In genomic region chr1:234393190-234393589, GRCh38 we compare ENCODE assay signal across 16 cellular contexts. TPM values are rescaled to one million over a fixed set of nuclear protein-coding genes. Genes with fewer than 3 reads are reported as not detected.
DNase-seq lines count a peak whose midpoint lies in the region; ATAC-seq and TF ChIP-seq lines count a peak whose summit lies in the region.
"Had no signal": no experiment of that assay in that cellular context is flagged by ENCODE, and none has a peak within 500 bp of the region (broad histone marks: within the 10 kb centered on the region; RNA-seq: fewer than 3 reads in every experiment).

No MANE protein-coding gene starts in this region.

- no peaks in the 10 kb centered on the region for H3K79me2 ChIP-seq in OCI-LY7 (ENCODE audit: insufficient read depth, low read depth, low read length)

- no peak for ATAC-seq in GM18868 (IDR thresholded peaks at IDR 0.05; ENCODE audit: unreplicated experiment)
- ATAC-seq in activated CD8-positive, alpha-beta T cell treated with anti-CD3 and anti-CD28 coated beads, Interleukin-2, amount 10 ng/mL, durations not matched to agents 7 days and 5 days = no peak
- ATAC-seq in GM18909 (IDR thresholded peaks at IDR 0.05; ENCODE audit: poor library complexity, unreplicated experiment) = no peak
- ATAC-seq: Right ventricle myocardium inferior had no signal

- no peak for TF ChIP-seq EP300 in esophagus muscularis mucosa (IDR thresholded peaks at IDR 0.05)

- H3K27ac Mint-ChIP-seq in activated naive CD4-positive, alpha-beta T cell treated with anti-CD3 and anti-CD28 coated beads, Interleukin-2, amount 10 ng/mL, durations not matched to agents 7 days and 5 days = peak overlapping the region; percentile 54
- H3K27ac Mint-ChIP-seq in activated CD8-positive, alpha-beta T cell treated with anti-CD3 and anti-CD28 coated beads, Interleukin-2, amount 10 ng/mL, durations not matched to agents 7 days and 5 days = no peak overlapping the region
- H3K27ac Mint-ChIP-seq: IgD-negative memory B cell had no signal

- H3K4me3 ChIP-seq in GM06990 (replicated peaks; ENCODE audit: low read depth, low read length) = no peak overlapping the region
- H3K4me3 ChIP-seq in OCI-LY7 (ENCODE audit: low read depth, low read length, poor library complexity, severe bottlenecking) = no peak overlapping the region
- no peak overlapping the region for H3K4me3 ChIP-seq in esophagus muscularis mucosa
- H3K4me3 ChIP-seq: PC-9 had no signal

- peaks cover 11% of the 10 kb centered on the region for H3K4me1 Mint-ChIP-seq in activated naive CD4-positive, alpha-beta T cell treated with anti-CD3 and anti-CD28 coated beads, Interleukin-2, amount 10 ng/mL, durations not matched to agents 7 days and 5 days
- H3K4me1 Mint-ChIP-seq in activated CD8-positive, alpha-beta T cell treated with anti-CD3 and anti-CD28 coated beads, Interleukin-2, amount 10 ng/mL, durations not matched to agents 7 days and 5 days (ENCODE audit: low read depth) = peaks cover 4% of the 10 kb centered on the region

- H3K9me3 Mint-ChIP-seq in activated naive CD4-positive, alpha-beta T cell treated with anti-CD3 and anti-CD28 coated beads, Interleukin-2, amount 10 ng/mL, durations not matched to agents 7 days and 5 days = no peaks in the 10 kb centered on the region
- no peaks in the 10 kb centered on the region for H3K9me3 Mint-ChIP-seq in activated CD8-positive, alpha-beta T cell treated with anti-CD3 and anti-CD28 coated beads, Interleukin-2, amount 10 ng/mL, durations not matched to agents 7 days and 5 days (ENCODE audit: insufficient read depth)
- H3K9me3 Mint-ChIP-seq: IgD-negative memory B cell had no signal

- H3K36me3 ChIP-seq in GM06990 (ENCODE audit: control insufficient read depth, insufficient read depth, low read length) (peaks cover 6% of the 10 kb centered on the region), OCI-LY7 (ENCODE audit: insufficient read depth, low read length) (peaks cover 52% of the 10 kb centered on the region), esophagus muscularis mucosa (peaks cover 12 to 42% (median 23%) of the 10 kb centered on the region in 4 donors)

- 88% methylated on average over 6 of the region's 6 CpGs for WGBS in esophagus muscularis mucosa

- H3K27me3 ChIP-seq in GM06990 (replicated peaks; ENCODE audit: control insufficient read depth, insufficient read depth, low read length) (no peaks in the 10 kb centered on the region), esophagus muscularis mucosa (no peaks in the 10 kb centered on the region)

- CTCF ChIA-PET in activated naive CD4-positive, alpha-beta T cell treated with anti-CD3 and anti-CD28 coated beads, Interleukin-2, amount 10 ng/mL, durations not matched to agents 7 days and 5 days (lab: Charles Lee) = interaction anchor here (0.7 to 2.2 kb wide), 6 partner anchors 16 to 94 kb away, joined by 3 to 11 read pairs (median 4); no protein-coding TSS in a partner anchor
- CTCF ChIA-PET in OCI-LY7 (lab: Charles Lee; ENCODE audit: unreplicated experiment) = interaction anchor here (0.6 kb wide), 1 partner anchor 78 kb away, joined by 3 read pairs; no protein-coding TSS in a partner anchor
- CTCF ChIA-PET in activated CD8-positive, alpha-beta T cell treated with anti-CD3 and anti-CD28 coated beads, Interleukin-2, amount 10 ng/mL, durations not matched to agents 7 days and 5 days (lab: Charles Lee) = interaction anchor here (1.9 kb wide), 1 partner anchor 94 kb away, joined by 4 read pairs; no protein-coding TSS in a partner anchor

- no peak overlapping the region for H3K4me2 ChIP-seq in OCI-LY7 (ENCODE audit: low read length)
- H3K4me2 ChIP-seq: PC-9 had no signal

- DNase-seq in activated naive CD4-positive, alpha-beta T cell treated with anti-CD3 and anti-CD28 coated beads, Interleukin-2, amount 10 ng/mL, durations not matched to agents 7 days and 5 days = peak; percentile 25
- no peak for DNase-seq in activated naive CD4-positive, alpha-beta T cell (lab: John Stamatoyannopoulos, UW)
- DNase-seq in GM06990 (ENCODE audit: extremely low read depth, insufficient read length) (no peak), OCI-LY7 (ENCODE audit: low spot score) (no peak), esophagus muscularis mucosa (ENCODE audit: extremely low spot score) (peak; percentile 42)
- no peak for DNase-seq in activated CD8-positive, alpha-beta T cell treated with anti-CD3 and anti-CD28 coated beads, Interleukin-2, amount 10 ng/mL, durations not matched to agents 7 days and 5 days
- DNase-seq: NCI-H1048; NCI-H146; NCI-H226; NCI-H526; NK-92 treated with Interleukin-12 subunit alpha and Interleukin-12 subunit beta, amount 100 ng/mL, for 24 hours; PC-9 had no signal

- POLR2A ChIA-PET in OCI-LY7 (lab: Charles Lee) = interaction anchor here (0.6 to 0.8 kb wide), 4 partner anchors 9 to 608 kb away, joined by 3 to 8 read pairs (median 3); no protein-coding TSS in a partner anchor
- POLR2A ChIA-PET in activated CD8-positive, alpha-beta T cell treated with anti-CD3 and anti-CD28 coated beads, Interleukin-2, amount 10 ng/mL, durations not matched to agents 7 days and 5 days (lab: Charles Lee) = no interaction called here

- H3K9me2 ChIP-seq in OCI-LY7 (ENCODE audit: insufficient read depth, low read length) = no peaks in the 10 kb centered on the region

- no peak overlapping the region for H3K27ac ChIP-seq in OCI-LY7 (ENCODE audit: low read depth, low read length, poor library complexity, severe bottlenecking)
- no peak overlapping the region for H3K27ac ChIP-seq in esophagus muscularis mucosa (replicated peaks in 1 of 4)
- H3K27ac ChIP-seq: PC-9 had no signal

- peak; percentile 11 for TF ChIP-seq CTCF in GM06990 (IDR thresholded peaks at IDR 0.05; ENCODE audit: insufficient read depth, low read length, poor library complexity, severe bottlenecking)
- TF ChIP-seq CTCF in OCI-LY7 (conservative IDR thresholded peaks at IDR 0.05; ENCODE audit: low read length) = peak; percentile 39; the same call in 1 of the 2 replicates
- TF ChIP-seq CTCF in esophagus muscularis mucosa (IDR thresholded peaks at IDR 0.05) = no peak

- no TSS peak for BruUV-seq in OCI-LY7 (replicated peaks; lab: Mats Ljungman, UMichigan)

- no peak overlapping the region for H3K4me3 Mint-ChIP-seq in activated naive CD4-positive, alpha-beta T cell treated with anti-CD3 and anti-CD28 coated beads, Interleukin-2, amount 10 ng/mL, durations not matched to agents 7 days and 5 days
- no peak overlapping the region for H3K4me3 Mint-ChIP-seq in activated CD8-positive, alpha-beta T cell treated with anti-CD3 and anti-CD28 coated beads, Interleukin-2, amount 10 ng/mL, durations not matched to agents 7 days and 5 days
- H3K4me3 Mint-ChIP-seq: IgD-negative memory B cell had no signal

- no peaks in the 10 kb centered on the region for H4K20me1 ChIP-seq in OCI-LY7 (ENCODE audit: insufficient read depth, low read length)

- no peaks in the 10 kb centered on the region for H3K27me3 Mint-ChIP-seq in activated naive CD4-positive, alpha-beta T cell treated with anti-CD3 and anti-CD28 coated beads, Interleukin-2, amount 10 ng/mL, durations not matched to agents 7 days and 5 days
- H3K27me3 Mint-ChIP-seq in activated CD8-positive, alpha-beta T cell treated with anti-CD3 and anti-CD28 coated beads, Interleukin-2, amount 10 ng/mL, durations not matched to agents 7 days and 5 days (ENCODE audit: low read depth) = no peaks in the 10 kb centered on the region
- H3K27me3 Mint-ChIP-seq: IgD-negative memory B cell had no signal

- no peaks in the 10 kb centered on the region for H3K9me3 ChIP-seq in OCI-LY7 (ENCODE audit: low read length)
- H3K9me3 ChIP-seq in esophagus muscularis mucosa = no peaks in the 10 kb centered on the region

- no peak for TF ChIP-seq POLR2A in esophagus muscularis mucosa (IDR thresholded peaks at IDR 0.05; ENCODE audit: low read depth)

- intact Hi-C loops in OCI-LY7 (cut with micrococcal nuclease; ENCODE audit: unreplicated experiment) = no loop called here
- intact Hi-C loops in esophagus muscularis mucosa (cut with DNase I) = no loop called here

- no peak overlapping the region for H2AFZ ChIP-seq in OCI-LY7 (ENCODE audit: low read length)
- H2AFZ ChIP-seq: PC-9 had no signal

- no peaks in the 10 kb centered on the region for H3K4me1 ChIP-seq in OCI-LY7 (ENCODE audit: insufficient read depth, low read length, poor library complexity, severe bottlenecking)
- H3K4me1 ChIP-seq in esophagus muscularis mucosa = no peaks in the 10 kb centered on the region

- peaks cover 23% of the 10 kb centered on the region for H3K36me3 Mint-ChIP-seq in activated naive CD4-positive, alpha-beta T cell treated with anti-CD3 and anti-CD28 coated beads, Interleukin-2, amount 10 ng/mL, durations not matched to agents 7 days and 5 days
- H3K36me3 Mint-ChIP-seq in activated CD8-positive, alpha-beta T cell treated with anti-CD3 and anti-CD28 coated beads, Interleukin-2, amount 10 ng/mL, durations not matched to agents 7 days and 5 days (ENCODE audit: low read depth) = peaks cover 28% of the 10 kb centered on the region

RNA-seq across cellular contexts. Expression of gene COA6, which starts 19.9 kb away (rescaled TPM):
- 40.1 and 45.5 TPM in 2 replicates for total RNA-seq in OCI-LY7 (2014; rRNA removed; shearing (Covaris generic))
- total RNA-seq in OCI-LY7 (2022) = 30.7 and 35.2 TPM in 2 replicates
- 10 to 100 TPM in 3 of 4 donors, 1 to 10 TPM in 1; 9.4 to 18.3 (median 16.0) TPM for total RNA-seq in esophagus muscularis mucosa
- total RNA-seq in activated CD8-positive, alpha-beta T cell treated with anti-CD3 and anti-CD28 coated beads, Interleukin-2, amount 10 ng/mL, durations not matched to agents 7 days and 5 days = 10 to 100 TPM; 39.2 to 40.0 TPM

Comparison
In these comparisons a context has a peak if more than half of its experiments do, and no peak if none do; other contexts are left out.
1. DNase-seq: peak in activated naive CD4-positive, alpha-beta T cell treated with anti-CD3 and anti-CD28 coated beads, Interleukin-2, amount 10 ng/mL, durations not matched to agents 7 days and 5 days (single experiment) and esophagus muscularis mucosa (single experiment); none in activated naive CD4-positive, alpha-beta T cell (0 of 4), GM06990 (single experiment), OCI-LY7 (single experiment) and activated CD8-positive, alpha-beta T cell treated with anti-CD3 and anti-CD28 coated beads, Interleukin-2, amount 10 ng/mL, durations not matched to agents 7 days and 5 days (single experiment).
2. CTCF ChIP-seq: peak in GM06990 (single experiment) and OCI-LY7 (single experiment); none in esophagus muscularis mucosa (0 of 3).